ENCODE assay signal across 18 cellular contexts in genomic region chr6:6368040-6368683, GRCh38.
"Had no signal": no experiment of that assay in that cellular context is flagged by ENCODE, and none has a peak within 500 bp of the region (broad histone marks: within the 10 kb centered on the region; RNA-seq: fewer than 3 reads in every experiment).

No MANE protein-coding gene starts in this region.

- DNase-seq: KBM-7, NCI-H1048, NCI-H1105, NCI-H1417, NCI-H1436 treated with DMSO at 0.1 percent for 48 hours, NCI-H1694, NCI-H187 treated with DMSO at 0.1 percent for 48 hours, NCI-H2081 treated with DMSO at 0.1 percent for 48 hours, NCI-H2171, NCI-H226, NCI-H446, NCI-H510A, NCI-H526, NCI-H82, Right ventricle myocardium superior, RPMI8226, SIG-M5 had no signal

- FAIRE-seq: RCC 7860 had no signal
